ENCODE assay signal across 26 cellular contexts in the genomic region with DNA sequence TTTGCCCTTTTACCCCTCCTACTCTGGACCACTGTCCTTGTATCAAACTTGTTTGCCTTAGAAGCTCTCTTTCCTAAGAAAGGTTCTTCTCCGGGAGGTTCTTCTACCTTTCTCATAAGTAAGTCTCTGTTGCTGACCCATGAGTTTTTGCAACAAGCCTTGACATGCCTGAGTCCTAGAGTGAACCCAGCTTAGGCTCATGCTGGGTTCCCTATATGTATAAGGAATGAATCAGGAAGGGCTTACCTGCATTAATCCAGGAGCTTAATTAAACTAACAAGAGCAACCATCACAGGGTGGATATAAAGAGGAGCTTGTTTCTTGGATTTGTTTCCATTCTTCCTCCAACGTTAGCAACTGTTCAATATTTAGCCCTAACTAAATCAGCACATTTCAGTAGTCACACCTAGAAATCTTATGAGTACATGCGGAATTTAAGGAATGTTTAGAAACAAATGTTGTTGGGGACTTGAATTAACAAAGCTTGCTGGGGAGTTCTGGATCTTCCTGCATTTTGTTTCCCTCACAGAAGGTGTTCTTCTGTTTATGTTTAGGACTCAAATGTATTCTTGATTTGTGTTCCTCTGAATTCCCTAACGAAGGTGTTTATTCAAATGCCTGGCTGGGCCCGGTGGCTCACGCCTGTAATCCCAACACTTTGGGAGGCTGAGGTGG.
DNase-seq lines count a peak whose midpoint lies in the region; ATAC-seq, FAIRE-seq and TF ChIP-seq lines count a peak whose summit lies in the region.
"Had no signal": no experiment of that assay in that cellular context is flagged by ENCODE, and none has a peak within 500 bp of the region (broad histone marks: within the 10 kb centered on the region; RNA-seq: fewer than 3 reads in every experiment).

No MANE protein-coding gene starts in this region.

- ATAC-seq in activated CD4-positive, CD25-positive, alpha-beta regulatory T cell treated with anti-CD3 and anti-CD28 coated beads, Interleukin-2, amount 50 U/mL, for 24 hours: no peak
- ATAC-seq in HG03159 (IDR thresholded peaks at IDR 0.05; ENCODE audit: unreplicated experiment): no peak
- ATAC-seq in naive thymus-derived CD4-positive, alpha-beta T cell: no peak
- ATAC-seq: left cardiac atrium, right cardiac atrium, T-cell had no signal

- H3K27me3 ChIP-seq in MM.1S (replicated peaks; ENCODE audit: insufficient read depth, low read length) (no peaks in the 10 kb centered on the region), keratinocyte (ENCODE audit: control insufficient read depth, extremely low read depth, insufficient read depth, low read length) (no peaks in the 10 kb centered on the region)
- no peaks in the 10 kb centered on the region for H3K27me3 ChIP-seq in naive thymus-derived CD4-positive, alpha-beta T cell (ENCODE audit: control insufficient read depth in 2 of 2, insufficient read depth in 2 of 2, low read length in 2 of 2)

- no peaks in the 10 kb centered on the region for H3K36me3 Mint-ChIP-seq in brain
- no peaks in the 10 kb centered on the region for H3K36me3 Mint-ChIP-seq in naive thymus-derived CD4-positive, alpha-beta T cell
- H3K36me3 Mint-ChIP-seq: naive B cell, T-cell had no signal

- H3K4me1 Mint-ChIP-seq in brain: peaks cover 20% of the 10 kb centered on the region
- no peaks in the 10 kb centered on the region for H3K4me1 Mint-ChIP-seq in naive thymus-derived CD4-positive, alpha-beta T cell
- H3K4me1 Mint-ChIP-seq: T-cell had no signal

- DNase-seq in DMS79 (lab: John Stamatoyannopoulos, UW) (peak; percentile 17), MM.1S (no peak), keratinocyte (ENCODE audit: low read depth, low spot score) (peak; percentile 48), 8988T (no peak)
- DNase-seq in naive thymus-derived CD4-positive, alpha-beta T cell: no peak
- DNase-seq: ACHN; activated CD4-positive, alpha-beta T cell treated with anti-CD3 and anti-CD28 coated beads, Interleukin-2, amount 50 U/mL, for 1 hour; activated CD8-positive, alpha-beta memory T cell treated with anti-CD3 and anti-CD28 coated beads, Interleukin-2, amount 50 U/mL, for 48 hours; activated effector memory CD4-positive, alpha-beta T cell treated with Interleukin-2 at 50 U/mL for 16 hours; C1 segment of cervical spinal cord; caudate nucleus; dermis blood vessel endothelial cell; foreskin melanocyte; hypothalamus; left cardiac atrium; mesenchymal stem cell; naive B cell; right cardiac atrium; SIG-M5; T-cell had no signal

- no peaks in the 10 kb centered on the region for H3K9me3 Mint-ChIP-seq in brain
- H3K9me3 Mint-ChIP-seq in naive thymus-derived CD4-positive, alpha-beta T cell: peaks cover 0 to 2% (median 0%) of the 10 kb centered on the region in 11 donors
- H3K9me3 Mint-ChIP-seq: naive B cell, T-cell had no signal

- peaks cover 28% of the 10 kb centered on the region for H3K4me1 ChIP-seq in MM.1S (ENCODE audit: low read length)
- peaks cover 21% of the 10 kb centered on the region for H3K4me1 ChIP-seq in keratinocyte (ENCODE audit: control insufficient read depth, extremely low read depth, insufficient read depth, low read length)
- H3K4me1 ChIP-seq in naive thymus-derived CD4-positive, alpha-beta T cell (ENCODE audit: control insufficient read depth in 2 of 2, insufficient read depth in 2 of 2, low read length in 2 of 2): no peaks in the 10 kb centered on the region

- H4K20me1 ChIP-seq in MM.1S (ENCODE audit: insufficient read depth, low read length) (no peaks in the 10 kb centered on the region), keratinocyte (ENCODE audit: control insufficient read depth, extremely low read depth, insufficient read depth, low read length) (no peaks in the 10 kb centered on the region)

- FAIRE-seq in keratinocyte (lab: Jason Lieb, UNC): peak; percentile 77
- FAIRE-seq: endothelial cell of umbilical vein, GM12878, H54 had no signal

- H3K36me3 ChIP-seq in MM.1S (replicated peaks; ENCODE audit: insufficient read depth, low read length) (no peaks in the 10 kb centered on the region), keratinocyte (ENCODE audit: control insufficient read depth in 2 of 2, extremely low read depth in 1 of 2, insufficient read depth in 2 of 2, low read length in 2 of 2) (no peaks in the 10 kb centered on the region)
- no peaks in the 10 kb centered on the region for H3K36me3 ChIP-seq in naive thymus-derived CD4-positive, alpha-beta T cell (ENCODE audit: control insufficient read depth in 2 of 3, insufficient read depth in 3 of 3, low read length in 3 of 3)

- no peaks in the 10 kb centered on the region for H3K9me2 ChIP-seq in MM.1S (replicated peaks; ENCODE audit: insufficient read depth, low read length)

- CTCF ChIA-PET in naive thymus-derived CD4-positive, alpha-beta T cell (lab: Charles Lee): no interaction called here

- dilution Hi-C loops in keratinocyte (cut with MboI; ENCODE audit: extremely low pct_ligation_motif_present, low sequenced_read_pairs): no loop called here

- H3K4me3 ChIP-seq in MM.1S (ENCODE audit: low read length): no peak overlapping the region
- peak overlapping the region in 1 of 3 experiments; percentile 19 for H3K4me3 ChIP-seq in keratinocyte (ENCODE audit: control insufficient read depth in 2 of 3, extremely low read depth in 1 of 3, insufficient read depth in 2 of 3, low read depth in 1 of 3, low read length in 3 of 3)
- no peak overlapping the region for H3K4me3 ChIP-seq in naive thymus-derived CD4-positive, alpha-beta T cell (ENCODE audit: low read length)
- H3K4me3 ChIP-seq: GM12878 had no signal

- H3K4me3 Mint-ChIP-seq in brain: peak overlapping the region in 1 of 5 experiments; percentile 18
- H3K4me3 Mint-ChIP-seq in naive thymus-derived CD4-positive, alpha-beta T cell: no peak overlapping the region
- H3K4me3 Mint-ChIP-seq: naive B cell, T-cell had no signal

- peaks cover 3% of the 10 kb centered on the region for H3K27me3 Mint-ChIP-seq in brain
- peaks cover 0 to 5% (median 0%) of the 10 kb centered on the region in 5 donors for H3K27me3 Mint-ChIP-seq in naive thymus-derived CD4-positive, alpha-beta T cell

- H3K79me2 ChIP-seq in MM.1S (ENCODE audit: low read length) (no peaks in the 10 kb centered on the region), keratinocyte (ENCODE audit: control insufficient read depth, insufficient read depth, low read length) (no peaks in the 10 kb centered on the region)

- H2AFZ ChIP-seq in MM.1S (ENCODE audit: low read length) (no peak overlapping the region), keratinocyte (ENCODE audit: control insufficient read depth, low read length) (peak overlapping the region; percentile 77)

- H3K27ac ChIP-seq in MM.1S (ENCODE audit: low read length) (peak overlapping the region; percentile 61; the same call in 1 of the 2 replicates), keratinocyte (ENCODE audit: control insufficient read depth, insufficient read depth, low read length) (peak overlapping the region; percentile 42)
- H3K27ac ChIP-seq in naive thymus-derived CD4-positive, alpha-beta T cell (ENCODE audit: low read depth, low read length): no peak overlapping the region

- POLR2A ChIA-PET in naive thymus-derived CD4-positive, alpha-beta T cell (lab: Charles Lee): no interaction called here

- H3K9me3 ChIP-seq in MM.1S (replicated peaks; ENCODE audit: insufficient read depth, low read length) (no peaks in the 10 kb centered on the region), keratinocyte (ENCODE audit: control insufficient read depth, low read depth, low read length) (no peaks in the 10 kb centered on the region)
- no peaks in the 10 kb centered on the region for H3K9me3 ChIP-seq in naive thymus-derived CD4-positive, alpha-beta T cell (ENCODE audit: control insufficient read depth in 2 of 3, low read length in 3 of 3)

- intact Hi-C loops in naive thymus-derived CD4-positive, alpha-beta T cell (cut with micrococcal nuclease): no loop called here

- H3F3A ChIP-seq in MM.1S (ENCODE audit: insufficient read depth, low read length): peaks cover 17% of the 10 kb centered on the region

- H3K27ac Mint-ChIP-seq in brain: peak overlapping the region in 3 of 5 experiments; percentile 82 to 91 (median 83)
- no peak overlapping the region for H3K27ac Mint-ChIP-seq in naive thymus-derived CD4-positive, alpha-beta T cell
- H3K27ac Mint-ChIP-seq: T-cell had no signal

- H3K9ac ChIP-seq in MM.1S (ENCODE audit: low read length) (no peak overlapping the region), keratinocyte (ENCODE audit: control insufficient read depth, extremely low read depth, insufficient read depth, low read length) (no peak overlapping the region)

- peak overlapping the region; percentile 53; the same call in 1 of the 2 replicates for H3K4me2 ChIP-seq in MM.1S (ENCODE audit: low read depth, low read length)
- H3K4me2 ChIP-seq in keratinocyte (ENCODE audit: control insufficient read depth, extremely low read depth, insufficient read depth, low read depth, low read length): peak overlapping the region; percentile 50

- TF ChIP-seq CTCF in MM.1S (IDR thresholded peaks at IDR 0.05; ENCODE audit: low read length) (no peak), brain (conservative IDR thresholded peaks at IDR 0.05) (no peak), keratinocyte (optimal IDR thresholded peaks at IDR 0.05 in 1 of 3, IDR thresholded peaks at IDR 0.05 in 1 of 3, conservative IDR thresholded peaks at IDR 0.05 in 1 of 3; ENCODE audit: extremely low read depth in 1 of 3, insufficient read depth in 2 of 3, low read length in 3 of 3) (no peak)

- no peaks in the 10 kb centered on the region for H3K9me1 ChIP-seq in keratinocyte (ENCODE audit: control insufficient read depth, extremely low read depth, insufficient read depth, low read length)

Comparison
In these comparisons a context has a peak if more than half of its experiments do, and no peak if none do; other contexts are left out.
1. DNase-seq: peak in DMS79 (single experiment) and keratinocyte (single experiment); none in MM.1S (single experiment), naive thymus-derived CD4-positive, alpha-beta T cell (0 of 9) and 8988T (single experiment).
2. H3K27ac Mint-ChIP-seq: peak in brain (3 of 5); none in naive thymus-derived CD4-positive, alpha-beta T cell (0 of 9).